17 cellular contexts compared by ENCODE assay signal in the genomic region with DNA sequence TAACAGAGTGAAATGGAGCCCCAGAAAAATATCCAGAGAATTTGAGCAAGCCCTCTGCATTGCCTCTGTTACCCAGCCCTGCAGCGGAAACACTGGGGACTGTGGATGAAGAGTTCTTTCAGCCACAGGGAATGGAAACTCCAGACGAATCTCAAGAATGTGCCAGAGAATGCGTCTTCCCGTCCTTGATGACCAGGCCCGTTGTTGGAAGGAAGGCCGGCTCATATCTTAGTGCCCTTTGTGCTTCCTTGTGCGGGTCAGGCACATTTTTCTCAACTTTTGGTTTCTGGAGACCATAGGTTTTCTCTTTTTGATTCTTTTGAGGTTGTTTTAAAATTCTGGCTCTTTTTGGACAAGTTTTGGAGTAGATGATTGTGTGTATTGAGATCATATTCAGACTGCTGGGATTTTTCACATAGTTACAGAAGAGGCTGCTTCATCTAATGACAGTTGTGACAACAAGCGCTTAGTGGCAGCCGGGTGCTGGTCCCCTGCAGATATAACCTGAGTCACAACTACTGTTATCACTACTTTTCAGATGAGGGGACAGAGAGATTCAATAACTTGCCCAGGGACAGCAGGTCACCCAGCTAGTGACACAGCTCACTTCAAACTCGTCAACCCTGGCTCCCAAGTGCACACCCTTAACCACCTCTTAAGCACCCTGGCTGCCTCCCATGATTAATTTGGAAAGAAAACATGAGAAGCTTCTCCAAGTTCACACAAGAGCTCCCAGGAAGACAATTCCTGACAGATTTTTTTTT. TPM values are rescaled to one million over a fixed set of nuclear protein-coding genes. Genes with fewer than 3 reads are reported as not detected.
DNase-seq lines count a peak whose midpoint lies in the region; ATAC-seq and TF ChIP-seq lines count a peak whose summit lies in the region.
"Had no signal": no experiment of that assay in that cellular context is flagged by ENCODE, and none has a peak within 500 bp of the region (broad histone marks: within the 10 kb centered on the region; RNA-seq: fewer than 3 reads in every experiment).

No MANE protein-coding gene starts in this region.

- H2AFZ ChIP-seq in osteoblast (ENCODE audit: low read length), result no peak overlapping the region

- peaks cover 20% of the 10 kb centered on the region for H3K36me3 Mint-ChIP-seq in activated naive CD8-positive, alpha-beta T cell treated with anti-CD3 and anti-CD28 coated beads for 36 hours
- peaks cover 12% of the 10 kb centered on the region for H3K36me3 Mint-ChIP-seq in nephron progenitor cell (ENCODE audit: low read depth)
- H3K36me3 Mint-ChIP-seq: stimulated activated memory B cell treated with anti-CD40 and anti-IgM and Interleukin-4, amounts not matched to agents 10 μg/mL and 1 μg/mL and 100 μg/mL, for 72 hours had no signal

- H3K4me3 Mint-ChIP-seq in activated naive CD8-positive, alpha-beta T cell treated with anti-CD3 and anti-CD28 coated beads for 36 hours, result no peak overlapping the region
- H3K4me3 Mint-ChIP-seq in nephron progenitor cell, result no peak overlapping the region
- H3K4me3 Mint-ChIP-seq: CD8-positive, alpha-beta memory T cell; neural crest cell; stimulated activated memory B cell treated with anti-CD40 and anti-IgM and Interleukin-4, amounts not matched to agents 10 μg/mL and 1 μg/mL and 100 μg/mL, for 72 hours had no signal

- ATAC-seq in GM19025 (IDR thresholded peaks at IDR 0.05; ENCODE audit: low read depth, unreplicated experiment) (peak; percentile 34), HG02852 (IDR thresholded peaks at IDR 0.05; ENCODE audit: unreplicated experiment) (peak; percentile 38)
- ATAC-seq: stimulated activated memory B cell treated with anti-CD40 and anti-IgM and Interleukin-4, amounts not matched to agents 10 μg/mL and 1 μg/mL and 100 μg/mL, for 72 hours had no signal

- H3K4me2 ChIP-seq in osteoblast (ENCODE audit: insufficient read depth, low read length), result no peak overlapping the region

- no peak for DNase-seq in activated naive CD8-positive, alpha-beta T cell treated with anti-CD3 and anti-CD28 coated beads for 36 hours
- peak; percentile 46 for DNase-seq in osteoblast (ENCODE audit: insufficient read length, low spot score, missing footprints)
- DNase-seq in NCI-H2029 (lab: John Stamatoyannopoulos, UW), result no peak
- no peak for DNase-seq in nephron progenitor cell
- no peak for DNase-seq in esophagus squamous epithelium (lab: John Stamatoyannopoulos, UW)
- DNase-seq: CD8-positive, alpha-beta memory T cell; dermis blood vessel endothelial cell; NCI-H2081; stimulated activated CD4-positive, alpha-beta T cell treated with anti-CD3 and anti-CD28 coated beads, Interleukin-4, amount 100 ng/mL, for 4 hours; T1000 had no signal

- intact Hi-C loops in esophagus squamous epithelium (cut with DNase I), result no loop called here

- peaks cover 21% of the 10 kb centered on the region for H3K9me3 Mint-ChIP-seq in activated naive CD8-positive, alpha-beta T cell treated with anti-CD3 and anti-CD28 coated beads for 36 hours
- peaks cover 48% of the 10 kb centered on the region for H3K9me3 Mint-ChIP-seq in nephron progenitor cell

- H3K27me3 ChIP-seq in osteoblast (ENCODE audit: insufficient read depth, low read length) (peaks cover 8% of the 10 kb centered on the region), esophagus squamous epithelium (no peaks in the 10 kb centered on the region)

- H3K4me3 ChIP-seq in osteoblast (ENCODE audit: insufficient read depth, low read length), result no peak overlapping the region
- H3K4me3 ChIP-seq in esophagus squamous epithelium, result no peak overlapping the region

- H3K27ac ChIP-seq in osteoblast (ENCODE audit: low read depth, low read length) (no peak overlapping the region), esophagus squamous epithelium (peak overlapping the region in 2 of 4 donors; percentile 78 to 86)
- H3K27ac ChIP-seq: RWPE1 had no signal

- H3K4me1 Mint-ChIP-seq in activated naive CD8-positive, alpha-beta T cell treated with anti-CD3 and anti-CD28 coated beads for 36 hours, result peaks cover 64% of the 10 kb centered on the region
- no peaks in the 10 kb centered on the region for H3K4me1 Mint-ChIP-seq in nephron progenitor cell
- H3K4me1 Mint-ChIP-seq: stimulated activated memory B cell treated with anti-CD40 and anti-IgM and Interleukin-4, amounts not matched to agents 10 μg/mL and 1 μg/mL and 100 μg/mL, for 72 hours had no signal

- peaks cover 3% of the 10 kb centered on the region for H3K4me1 ChIP-seq in osteoblast (ENCODE audit: insufficient read depth, low read length)
- peaks cover 10 to 60% (median 24%) of the 10 kb centered on the region in 3 donors for H3K4me1 ChIP-seq in esophagus squamous epithelium

- H3K9me3 ChIP-seq in osteoblast (ENCODE audit: low read depth, low read length), result no peaks in the 10 kb centered on the region
- H3K9me3 ChIP-seq in esophagus squamous epithelium, result no peaks in the 10 kb centered on the region

- no peak for TF ChIP-seq CTCF in osteoblast (IDR thresholded peaks at IDR 0.05; ENCODE audit: extremely low read depth, low read depth, low read length)
- no peak for TF ChIP-seq CTCF in nephron progenitor cell (IDR thresholded peaks at IDR 0.05)
- no peak for TF ChIP-seq CTCF in esophagus squamous epithelium (IDR thresholded peaks at IDR 0.05)

- no peak for TF ChIP-seq POLR2A in esophagus squamous epithelium (IDR thresholded peaks at IDR 0.05)

- H3K27ac Mint-ChIP-seq in activated naive CD8-positive, alpha-beta T cell treated with anti-CD3 and anti-CD28 coated beads for 36 hours, result peak overlapping the region; percentile 10
- no peak overlapping the region for H3K27ac Mint-ChIP-seq in nephron progenitor cell
- H3K27ac Mint-ChIP-seq: stimulated activated memory B cell treated with anti-CD40 and anti-IgM and Interleukin-4, amounts not matched to agents 10 μg/mL and 1 μg/mL and 100 μg/mL, for 72 hours had no signal

- no peaks in the 10 kb centered on the region for H4K20me1 ChIP-seq in osteoblast (ENCODE audit: insufficient read depth, low read length)

- H3K79me2 ChIP-seq in osteoblast (ENCODE audit: insufficient read depth, low read length), result no peaks in the 10 kb centered on the region

- 74 to 77% methylated on average over 9 to 10 of the region's 10 CpGs for WGBS in esophagus squamous epithelium, 2 donors

- H3K36me3 ChIP-seq in osteoblast (ENCODE audit: insufficient read depth, low read length), result no peaks in the 10 kb centered on the region
- peaks cover 0 to 16% (median 0%) of the 10 kb centered on the region in 3 donors for H3K36me3 ChIP-seq in esophagus squamous epithelium

- no peaks in the 10 kb centered on the region for H3K27me3 Mint-ChIP-seq in activated naive CD8-positive, alpha-beta T cell treated with anti-CD3 and anti-CD28 coated beads for 36 hours
- H3K27me3 Mint-ChIP-seq in nephron progenitor cell (ENCODE audit: low read depth, poor library complexity), result peaks cover 41% of the 10 kb centered on the region

RNA-seq across cellular contexts. Expression of a gene that starts 15.7 kb away (rescaled TPM):
- 10 to 100 TPM; 50.8 to 52.9 TPM for total RNA-seq in activated naive CD8-positive, alpha-beta T cell treated with anti-CD3 and anti-CD28 coated beads for 36 hours
- total RNA-seq in osteoblast, result not detected in 2 replicates
- total RNA-seq in esophagus squamous epithelium, result 1,000 to 10,000 TPM in 1 of 4 donors, 100 to 1,000 TPM in 3; 469 to 1,903 (median 516) TPM
- total RNA-seq: H4, lung microvascular endothelial cell had no signal

Comparison
In these comparisons a context has a peak if more than half of its experiments do, and no peak if none do; other contexts are left out.
1. RNA of a gene that starts 15.7 kb away (total RNA-seq): 469 to 1,903 TPM in esophagus squamous epithelium and 50.8 to 52.9 TPM in activated naive CD8-positive, alpha-beta T cell treated with anti-CD3 and anti-CD28 coated beads for 36 hours; not detected in osteoblast; every median in the first group is over 10 times any median in the second.